In the genomic region with DNA sequence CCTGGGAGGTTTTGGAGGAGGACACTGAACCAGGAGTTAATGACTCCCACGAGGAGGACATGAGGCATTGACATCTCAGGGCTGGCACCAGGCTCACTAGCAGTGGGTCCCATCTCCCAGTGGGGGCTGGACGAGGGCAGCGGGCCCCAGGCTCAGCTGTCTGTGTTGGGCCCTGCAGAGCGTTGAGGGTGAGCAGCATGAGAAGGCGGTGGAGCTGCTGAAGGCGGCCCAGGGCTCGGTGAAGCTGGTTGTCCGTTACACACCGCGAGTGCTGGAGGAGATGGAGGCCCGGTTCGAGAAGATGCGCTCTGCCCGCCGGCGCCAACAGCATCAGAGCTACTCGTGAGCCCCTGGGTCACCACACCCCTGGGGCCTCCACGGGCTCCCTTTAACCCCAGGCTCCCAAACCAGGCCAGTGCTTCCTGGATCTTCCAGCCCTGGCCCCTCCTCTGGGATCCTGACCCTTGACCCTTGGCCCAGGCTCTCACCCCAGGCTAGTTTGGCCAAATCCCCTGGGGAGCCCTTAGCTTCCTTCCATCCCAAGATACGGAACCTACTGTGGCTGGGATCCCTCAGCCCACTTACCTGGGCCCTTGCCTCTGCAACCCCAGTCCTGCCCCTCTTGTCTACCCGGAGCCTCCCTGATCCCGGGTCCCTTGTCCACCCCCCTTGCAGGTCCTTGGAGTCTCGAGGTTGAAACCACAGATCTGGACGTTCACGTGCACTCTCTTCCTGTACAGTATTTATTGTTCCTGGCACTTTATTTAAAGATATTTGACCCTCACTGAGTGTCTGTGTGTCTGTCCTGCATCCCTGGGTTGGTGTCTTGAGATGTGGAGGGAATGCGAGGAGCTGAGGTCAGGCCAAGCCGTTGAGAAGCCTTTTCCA, we compare ENCODE assay signal across 7 cellular contexts. TPM values are rescaled to one million over a fixed set of nuclear protein-coding genes. Genes with fewer than 3 reads are reported as not detected.
DNase-seq lines count a peak whose midpoint lies in the region; ATAC-seq and TF ChIP-seq lines count a peak whose summit lies in the region.
"Had no signal": no experiment of that assay in that cellular context is flagged by ENCODE, and none has a peak within 500 bp of the region (broad histone marks: within the 10 kb centered on the region; RNA-seq: fewer than 3 reads in every experiment).

No MANE protein-coding gene starts in this region.

- H3K4me1 ChIP-seq in right cardiac atrium (ENCODE audit: control insufficient read depth, insufficient read depth, low read length) (peaks cover 3% of the 10 kb centered on the region), transverse colon (peaks cover 19 to 42% (median 39%) of the 10 kb centered on the region in 4 donors)

- no peaks in the 10 kb centered on the region for H3K36me3 Mint-ChIP-seq in activated T-cell treated with anti-CD3 and anti-CD28 coated beads, Interleukin-2, amount 50 U/mL, for 4 hours (ENCODE audit: insufficient read depth)

- no peak for TF ChIP-seq CTCF in transverse colon (IDR thresholded peaks at IDR 0.05)

- no peak for TF ChIP-seq EP300 in transverse colon (IDR thresholded peaks at IDR 0.05; ENCODE audit: low read depth)

- peak overlapping the region; percentile 99 for H3K27ac ChIP-seq in right cardiac atrium (ENCODE audit: low read length)
- H3K27ac ChIP-seq in transverse colon, result peak overlapping the region; percentile 93 to 97 (median 96)

- no peak for ATAC-seq in activated T-cell treated with anti-CD3 and anti-CD28 coated beads, Interleukin-2, amount 50 U/mL, for 4 hours
- ATAC-seq in right cardiac atrium, result no peak

- peak overlapping the region; percentile 81 for H3K4me3 Mint-ChIP-seq in activated T-cell treated with anti-CD3 and anti-CD28 coated beads, Interleukin-2, amount 50 U/mL, for 4 hours

- no peaks in the 10 kb centered on the region for H3K9me3 Mint-ChIP-seq in activated T-cell treated with anti-CD3 and anti-CD28 coated beads, Interleukin-2, amount 50 U/mL, for 4 hours

- no peaks in the 10 kb centered on the region for H3K27me3 ChIP-seq in right cardiac atrium (ENCODE audit: control insufficient read depth, insufficient read depth)
- peaks cover 9% of the 10 kb centered on the region for H3K27me3 ChIP-seq in transverse colon

- no peak for TF ChIP-seq POLR2A in transverse colon (IDR thresholded peaks at IDR 0.05)

- H3K9me3 ChIP-seq in right cardiac atrium (ENCODE audit: control insufficient read depth, low read length) (no peaks in the 10 kb centered on the region), transverse colon (no peaks in the 10 kb centered on the region)

- 63% methylated on average over 26 of the region's 26 CpGs for WGBS in right cardiac atrium
- WGBS in transverse colon (ENCODE audit: low coverage in 1 of 2), 2 donors, result 62% methylated on average over 26 of the region's 26 CpGs; no CpG with 5 or more reads in 1 of the 2 donors

- in situ Hi-C loops in transverse colon (cut with MboI; ENCODE audit: low pct_ligation_motif_present in 1 of 4, low pct_unique_long_range_greater_than_20kb in 1 of 4, low sequenced_read_pairs in 3 of 4), result no loop called here

- peaks cover 41% of the 10 kb centered on the region for H3K4me1 Mint-ChIP-seq in activated T-cell treated with anti-CD3 and anti-CD28 coated beads, Interleukin-2, amount 50 U/mL, for 4 hours (ENCODE audit: low read depth)

- intact Hi-C loops in right cardiac atrium (cut with DNase I), result loop anchor here in 1 of 4 donors (5.0 kb wide), 1 partner anchor 34 kb away; no protein-coding TSS in a partner anchor
- intact Hi-C loops in transverse colon (cut with DNase I; ENCODE audit: low total_unique reads), result no loop called here

- H3K4me3 ChIP-seq in right cardiac atrium (ENCODE audit: low read length), result peak overlapping the region; percentile 66
- H3K4me3 ChIP-seq in transverse colon, result peak overlapping the region in 3 of 4 donors; percentile 43 to 77 (median 63)

- H3K27me3 Mint-ChIP-seq in activated T-cell treated with anti-CD3 and anti-CD28 coated beads, Interleukin-2, amount 50 U/mL, for 4 hours (ENCODE audit: low read depth), result peaks cover 4% of the 10 kb centered on the region

- H3K36me3 ChIP-seq in transverse colon, result no peaks in the 10 kb centered on the region

- DNase-seq in activated T-cell treated with anti-CD3 and anti-CD28 coated beads, Interleukin-2, amount 50 U/mL, for 4 hours, result no peak
- no peak for DNase-seq in activated T-cell treated with anti-CD3 and anti-CD28 coated beads, Interleukin-2, amount 50 U/mL, for 48 hours
- DNase-seq in right cardiac atrium, result peak in 2 of 3 donors; percentile 64 to 77
- no peak for DNase-seq in transverse colon
- no peak for DNase-seq in COLO668 (lab: John Stamatoyannopoulos, UW; ENCODE audit: unreplicated experiment)
- DNase-seq in NCI-H128 (lab: John Stamatoyannopoulos, UW; ENCODE audit: unreplicated experiment), result no peak
- DNase-seq: SIG-M5 had no signal

RNA-seq across cellular contexts. Expression of a gene that starts 1.0 kb away (rescaled TPM):
- total RNA-seq in activated T-cell treated with anti-CD3 and anti-CD28 coated beads, Interleukin-2, amount 50 U/mL, for 4 hours, result 1 to 10 TPM; 1.5 to 2.9 (median 2.6) TPM
- total RNA-seq in right cardiac atrium (1 to 10 TPM; 1.2 to 2.1 (median 1.7) TPM), transverse colon (10 to 100 TPM in 1 of 4 donors, 1 to 10 TPM in 2, not detected in 1; 7.5 to 12.5 (median 8.2) TPM)
- 3.3 TPM for polyA plus RNA-seq in right cardiac atrium

RNA-seq across cellular contexts. Expression of a gene that starts 1.4 kb away (rescaled TPM):
- 1 to 10 TPM; 3.4 to 5.0 (median 4.0) TPM for total RNA-seq in activated T-cell treated with anti-CD3 and anti-CD28 coated beads, Interleukin-2, amount 50 U/mL, for 4 hours
- 10 to 100 TPM in 3 of 4 donors, 1 to 10 TPM in 1; 9.5 to 11.9 (median 10.9) TPM for total RNA-seq in right cardiac atrium
- polyA plus RNA-seq in right cardiac atrium, result 13.2 TPM
- 100 to 1,000 TPM in 1 of 4 donors, 10 to 100 TPM in 3; 18.6 to 106 (median 19.9) TPM for total RNA-seq in transverse colon

RNA-seq across cellular contexts. Expression of a gene that starts 3.8 kb away (rescaled TPM):
- 1 to 10 TPM; 4.0 to 6.3 (median 4.2) TPM for total RNA-seq in activated T-cell treated with anti-CD3 and anti-CD28 coated beads, Interleukin-2, amount 50 U/mL, for 4 hours
- 10 to 100 TPM; 18.0 to 23.6 (median 19.7) TPM for total RNA-seq in right cardiac atrium
- polyA plus RNA-seq in right cardiac atrium, result 33.4 TPM
- total RNA-seq in transverse colon, result 10 to 100 TPM; 14.2 to 92.8 (median 39.8) TPM

RNA-seq across cellular contexts. Expression of a gene that starts 32.7 kb away (rescaled TPM):
- 100 to 1,000 TPM; 278 to 294 (median 283) TPM for total RNA-seq in activated T-cell treated with anti-CD3 and anti-CD28 coated beads, Interleukin-2, amount 50 U/mL, for 4 hours
- total RNA-seq in right cardiac atrium (100 to 1,000 TPM; 117 to 146 (median 132) TPM), transverse colon (100 to 1,000 TPM; 216 to 682 (median 292) TPM)
- 144 TPM for polyA plus RNA-seq in right cardiac atrium

RNA-seq across cellular contexts. Expression of a gene that starts 37.3 kb away (rescaled TPM):
- not detected for total RNA-seq in activated T-cell treated with anti-CD3 and anti-CD28 coated beads, Interleukin-2, amount 50 U/mL, for 4 hours
- total RNA-seq in right cardiac atrium (100 to 1,000 TPM; 505 to 682 (median 577) TPM), transverse colon (under 1 TPM in 2 of 4 donors, not detected in 2; 0.16 to 0.82 TPM)
- 712 TPM for polyA plus RNA-seq in right cardiac atrium

Comparison
In these comparisons a context has a peak if more than half of its experiments do, and no peak if none do; other contexts are left out.
1. DNase-seq: peak in right cardiac atrium (2 of 3); none in activated T-cell treated with anti-CD3 and anti-CD28 coated beads, Interleukin-2, amount 50 U/mL, for 4 hours (single experiment), activated T-cell treated with anti-CD3 and anti-CD28 coated beads, Interleukin-2, amount 50 U/mL, for 48 hours (0 of 2), transverse colon (single experiment), COLO668 (single experiment) and NCI-H128 (single experiment).